Comparison of ENCODE assay signal across 1 cellular context in genomic region chr1:25517476-25518394, GRCh38.
TF ChIP-seq lines count a peak whose summit lies in the region.

No MANE protein-coding gene starts in this region.

TF ChIP-seq in K562, 482 proteins besides CTCF, POLR2A, EP300 and RAD21 (continued from another document):
- TF ChIP-seq ZNF436 (CRISPR knock-in tag; IDR thresholded peaks at IDR 0.05) = no peak
- no peak for TF ChIP-seq RFX5 (IDR thresholded peaks at IDR 0.05; ENCODE audit: low read depth, low read length)
- TF ChIP-seq, protein P1, sequence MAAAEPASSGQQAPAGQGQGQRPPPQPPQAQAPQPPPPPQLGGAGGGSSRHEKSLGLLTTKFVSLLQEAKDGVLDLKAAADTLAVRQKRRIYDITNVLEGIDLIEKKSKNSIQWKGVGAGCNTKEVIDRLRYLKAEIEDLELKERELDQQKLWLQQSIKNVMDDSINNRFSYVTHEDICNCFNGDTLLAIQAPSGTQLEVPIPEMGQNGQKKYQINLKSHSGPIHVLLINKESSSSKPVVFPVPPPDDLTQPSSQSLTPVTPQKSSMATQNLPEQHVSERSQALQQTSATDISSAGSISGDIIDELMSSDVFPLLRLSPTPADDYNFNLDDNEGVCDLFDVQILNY (CRISPR knock-in tag; IDR thresholded peaks at IDR 0.05) = no peak
- no peak for TF ChIP-seq E4F1 (CRISPR knock-in tag; IDR thresholded peaks at IDR 0.05; ENCODE audit: borderline replicate concordance)
- no peak for TF ChIP-seq ZNF134 (CRISPR knock-in tag; conservative IDR thresholded peaks at IDR 0.05)
- TF ChIP-seq CTBP1 (IDR thresholded peaks at IDR 0.05; ENCODE audit: borderline replicate concordance) = 0 out of 2 replicates have a peak, but pooled peaks have one; percentile 27
- no peak for TF ChIP-seq HNRNPL (IDR thresholded peaks at IDR 0.05; ENCODE audit: low read depth, low read length)
- TF ChIP-seq ZNF512 (tag; IDR thresholded peaks at IDR 0.05) = no peak
- TF ChIP-seq ZNF274 (IDR thresholded peaks at IDR 0.05; ENCODE audit: borderline replicate concordance, low read depth, low read length) = no peak
- TF ChIP-seq ZNF263 (CRISPR knock-in tag; IDR thresholded peaks at IDR 0.05; ENCODE audit: borderline replicate concordance) = no peak
- TF ChIP-seq, protein P2, sequence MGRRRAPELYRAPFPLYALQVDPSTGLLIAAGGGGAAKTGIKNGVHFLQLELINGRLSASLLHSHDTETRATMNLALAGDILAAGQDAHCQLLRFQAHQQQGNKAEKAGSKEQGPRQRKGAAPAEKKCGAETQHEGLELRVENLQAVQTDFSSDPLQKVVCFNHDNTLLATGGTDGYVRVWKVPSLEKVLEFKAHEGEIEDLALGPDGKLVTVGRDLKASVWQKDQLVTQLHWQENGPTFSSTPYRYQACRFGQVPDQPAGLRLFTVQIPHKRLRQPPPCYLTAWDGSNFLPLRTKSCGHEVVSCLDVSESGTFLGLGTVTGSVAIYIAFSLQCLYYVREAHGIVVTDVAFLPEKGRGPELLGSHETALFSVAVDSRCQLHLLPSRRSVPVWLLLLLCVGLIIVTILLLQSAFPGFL (CRISPR knock-in tag; IDR thresholded peaks at IDR 0.05) = no peak
- TF ChIP-seq BCOR (IDR thresholded peaks at IDR 0.05) = no peak
- TF ChIP-seq PTBP1 (IDR thresholded peaks at IDR 0.05; ENCODE audit: low read depth, low read length) = no peak
- no peak for TF ChIP-seq SNRNP70 (optimal IDR thresholded peaks at IDR 0.05; ENCODE audit: low read depth, low read length)
- no peak for TF ChIP-seq MIER1 (IDR thresholded peaks at IDR 0.05; ENCODE audit: low read depth)
- TF ChIP-seq ZNF354B (CRISPR knock-in tag; IDR thresholded peaks at IDR 0.05) = no peak
- no peak for TF ChIP-seq TSHZ1 (CRISPR knock-in tag; IDR thresholded peaks at IDR 0.05)
- no peak for TF ChIP-seq FOS (IDR thresholded peaks at IDR 0.05; ENCODE audit: extremely low read depth, insufficient read length)
- no peak for TF ChIP-seq MAZ (CRISPR knock-in tag; conservative IDR thresholded peaks at IDR 0.05 in 1 of 2, IDR thresholded peaks at IDR 0.05 in 1 of 2)
- TF ChIP-seq, protein P3, sequence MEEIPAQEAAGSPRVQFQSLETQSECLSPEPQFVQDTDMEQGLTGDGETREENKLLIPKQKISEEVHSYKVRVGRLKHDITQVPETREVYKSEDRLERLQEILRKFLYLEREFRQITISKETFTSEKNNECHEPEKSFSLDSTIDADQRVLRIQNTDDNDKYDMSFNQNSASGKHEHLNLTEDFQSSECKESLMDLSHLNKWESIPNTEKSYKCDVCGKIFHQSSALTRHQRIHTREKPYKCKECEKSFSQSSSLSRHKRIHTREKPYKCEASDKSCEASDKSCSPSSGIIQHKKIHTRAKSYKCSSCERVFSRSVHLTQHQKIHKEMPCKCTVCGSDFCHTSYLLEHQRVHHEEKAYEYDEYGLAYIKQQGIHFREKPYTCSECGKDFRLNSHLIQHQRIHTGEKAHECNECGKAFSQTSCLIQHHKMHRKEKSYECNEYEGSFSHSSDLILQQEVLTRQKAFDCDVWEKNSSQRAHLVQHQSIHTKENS (CRISPR knock-in tag; IDR thresholded peaks at IDR 0.05) = no peak
- no peak for TF ChIP-seq NEUROD1 (IDR thresholded peaks at IDR 0.05; ENCODE audit: borderline replicate concordance, low read depth, low read length, partially characterized antibody)
- no peak for TF ChIP-seq MCM3 (IDR thresholded peaks at IDR 0.05)
- TF ChIP-seq BRF2 (IDR thresholded peaks at IDR 0.05; ENCODE audit: borderline replicate concordance, insufficient read depth, insufficient read length) = no peak
- TF ChIP-seq SMAD2 (IDR thresholded peaks at IDR 0.05; ENCODE audit: low read depth, low read length) = no peak
- TF ChIP-seq NUFIP1 (IDR thresholded peaks at IDR 0.05; ENCODE audit: partially characterized antibody) = no peak
- TF ChIP-seq ZNF561 (CRISPR knock-in tag; conservative IDR thresholded peaks at IDR 0.05) = no peak
- no peak for TF ChIP-seq KLF6 (CRISPR knock-in tag; IDR thresholded peaks at IDR 0.05; ENCODE audit: borderline replicate concordance)
- TF ChIP-seq SPI1 (IDR thresholded peaks at IDR 0.05; ENCODE audit: borderline replicate concordance, low read depth, low read length) = no peak
- TF ChIP-seq NRF1 (conservative IDR thresholded peaks at IDR 0.05 in 1 of 2, IDR thresholded peaks at IDR 0.05 in 1 of 2) = peak; percentile 44 to 62
